7 cellular contexts compared by ENCODE assay signal in genomic region chr12:56332512-56333196, GRCh38. TPM values are rescaled to one million over a fixed set of nuclear protein-coding genes. Genes with fewer than 3 reads are reported as not detected.
DNase-seq lines count a peak whose midpoint lies in the region; ATAC-seq and TF ChIP-seq lines count a peak whose summit lies in the region.

No MANE protein-coding gene starts in this region.

- peaks cover 22% of the 10 kb centered on the region for H3K4me1 Mint-ChIP-seq in HFFc6 (ENCODE audit: low read depth)
- peaks cover 17% of the 10 kb centered on the region for H3K4me1 Mint-ChIP-seq in activated T-helper 17 cell treated with anti-CD3 and anti-CD28 coated beads, Interleukin-2, amount 50 U/mL, for 72 hours
- H3K4me1 Mint-ChIP-seq in stimulated activated naive CD8-positive, alpha-beta T cell treated with anti-CD3 and anti-CD28 coated beads, Interleukin-15, amount 100 ng/mL, for 72 hours, result peaks cover 47% of the 10 kb centered on the region

- no peaks in the 10 kb centered on the region for H3K9me3 Mint-ChIP-seq in HFFc6
- no peaks in the 10 kb centered on the region for H3K9me3 Mint-ChIP-seq in activated T-helper 17 cell treated with anti-CD3 and anti-CD28 coated beads, Interleukin-2, amount 50 U/mL, for 72 hours
- H3K9me3 Mint-ChIP-seq in stimulated activated naive CD8-positive, alpha-beta T cell treated with anti-CD3 and anti-CD28 coated beads, Interleukin-15, amount 100 ng/mL, for 72 hours, result no peaks in the 10 kb centered on the region

- peaks cover 9% of the 10 kb centered on the region for H3K27me3 Mint-ChIP-seq in HFFc6 (ENCODE audit: insufficient read depth)
- H3K27me3 Mint-ChIP-seq in activated T-helper 17 cell treated with anti-CD3 and anti-CD28 coated beads, Interleukin-2, amount 50 U/mL, for 72 hours, result no peaks in the 10 kb centered on the region
- H3K27me3 Mint-ChIP-seq in stimulated activated naive CD8-positive, alpha-beta T cell treated with anti-CD3 and anti-CD28 coated beads, Interleukin-15, amount 100 ng/mL, for 72 hours, result no peaks in the 10 kb centered on the region

- H3K27ac Mint-ChIP-seq in HFFc6, result peak overlapping the region; percentile 99
- peak overlapping the region; percentile 99 for H3K27ac Mint-ChIP-seq in activated T-helper 17 cell treated with anti-CD3 and anti-CD28 coated beads, Interleukin-2, amount 50 U/mL, for 72 hours
- H3K27ac Mint-ChIP-seq in stimulated activated naive CD8-positive, alpha-beta T cell treated with anti-CD3 and anti-CD28 coated beads, Interleukin-15, amount 100 ng/mL, for 72 hours, result peak overlapping the region; percentile 99

- TF ChIP-seq CTCF in HFFc6 (IDR thresholded peaks at IDR 0.05), result no peak

- no peaks in the 10 kb centered on the region for H3K9me3 ChIP-seq in iPS-18c (ENCODE audit: control insufficient read depth, insufficient read depth, low read length)

- H3K4me3 ChIP-seq in iPS-18c (ENCODE audit: insufficient read depth, low read depth, low read length), result peak overlapping the region; percentile 68

- peak overlapping the region; percentile 96 for H3K4me3 Mint-ChIP-seq in HFFc6
- H3K4me3 Mint-ChIP-seq in activated T-helper 17 cell treated with anti-CD3 and anti-CD28 coated beads, Interleukin-2, amount 50 U/mL, for 72 hours, result peak overlapping the region; percentile 94
- peak overlapping the region; percentile 94 for H3K4me3 Mint-ChIP-seq in stimulated activated naive CD8-positive, alpha-beta T cell treated with anti-CD3 and anti-CD28 coated beads, Interleukin-15, amount 100 ng/mL, for 72 hours

- H3K36me3 Mint-ChIP-seq in HFFc6 (ENCODE audit: low read depth), result no peaks in the 10 kb centered on the region
- peaks cover 16% of the 10 kb centered on the region for H3K36me3 Mint-ChIP-seq in activated T-helper 17 cell treated with anti-CD3 and anti-CD28 coated beads, Interleukin-2, amount 50 U/mL, for 72 hours (ENCODE audit: low read depth)

- no peak for ATAC-seq in activated T-helper 17 cell treated with anti-CD3 and anti-CD28 coated beads, Interleukin-2, amount 50 U/mL, for 72 hours (replicated peaks)
- ATAC-seq in stimulated activated naive CD8-positive, alpha-beta T cell treated with anti-CD3 and anti-CD28 coated beads, Interleukin-15, amount 100 ng/mL, for 72 hours, result no peak

- DNase-seq in HFFc6, result no peak
- no peak for DNase-seq in stimulated activated naive CD8-positive, alpha-beta T cell treated with anti-CD3 and anti-CD28 coated beads, Interleukin-15, amount 100 ng/mL, for 72 hours
- no peak for DNase-seq in DMS53 (lab: John Stamatoyannopoulos, UW)
- no peak for DNase-seq in GM19238 (ENCODE audit: insufficient read length, low spot score)
- DNase-seq in T1000 (lab: John Stamatoyannopoulos, UW), result no peak

RNA-seq across cellular contexts. Expression of gene PAN2, which starts 1.1 kb away (rescaled TPM):
- total RNA-seq in HFFc6 (2021; fragmentation: NEBNext Ultra II Directional; extraction: Animal tissue kit (Norgen Biotek cat#: 25700)), result 10 to 100 TPM in 5 of 6 experiments, 1 to 10 TPM in 1; 9.0 to 16.7 (median 14.6) TPM
- total RNA-seq in activated T-helper 17 cell treated with anti-CD3 and anti-CD28 coated beads, Interleukin-2, amount 50 U/mL, for 72 hours, result 10 to 100 TPM; 24.4 to 74.5 TPM

RNA-seq across cellular contexts. Expression of gene IL23A, which starts 6.0 kb away (rescaled TPM):
- under 1 TPM in 1 of 6 experiments, not detected in 5; 0.38 TPM for total RNA-seq in HFFc6 (2021; fragmentation: NEBNext Ultra II Directional; extraction: Animal tissue kit (Norgen Biotek cat#: 25700))
- total RNA-seq in activated T-helper 17 cell treated with anti-CD3 and anti-CD28 coated beads, Interleukin-2, amount 50 U/mL, for 72 hours, result 10 to 100 TPM in 1 of 2 donors, 1 to 10 TPM in 1; 9.8 to 67.1 TPM

RNA-seq across cellular contexts. Expression of gene CNPY2, which starts 16.9 kb away (rescaled TPM):
- 100 to 1,000 TPM; 177 to 275 (median 188) TPM for total RNA-seq in HFFc6 (2021; fragmentation: NEBNext Ultra II Directional; extraction: Animal tissue kit (Norgen Biotek cat#: 25700))
- total RNA-seq in activated T-helper 17 cell treated with anti-CD3 and anti-CD28 coated beads, Interleukin-2, amount 50 U/mL, for 72 hours, result 100 to 1,000 TPM in 1 of 2 donors, 10 to 100 TPM in 1; 86.5 to 165 TPM

RNA-seq across cellular contexts. Expression of gene STAT2, which starts 27.3 kb away (rescaled TPM):
- 100 to 1,000 TPM in 2 of 6 experiments, 10 to 100 TPM in 4; 78.6 to 105 (median 95.2) TPM for total RNA-seq in HFFc6 (2021; fragmentation: NEBNext Ultra II Directional; extraction: Animal tissue kit (Norgen Biotek cat#: 25700))
- 100 to 1,000 TPM in 1 of 2 donors, 10 to 100 TPM in 1; 85.0 to 144 TPM for total RNA-seq in activated T-helper 17 cell treated with anti-CD3 and anti-CD28 coated beads, Interleukin-2, amount 50 U/mL, for 72 hours

RNA-seq across cellular contexts. Expression of gene APOF, which starts 30.0 kb away (rescaled TPM):
- not detected for total RNA-seq in HFFc6 (2021; fragmentation: NEBNext Ultra II Directional; extraction: Animal tissue kit (Norgen Biotek cat#: 25700))
- not detected for total RNA-seq in activated T-helper 17 cell treated with anti-CD3 and anti-CD28 coated beads, Interleukin-2, amount 50 U/mL, for 72 hours

Comparison
In these comparisons a context has a peak if more than half of its experiments do, and no peak if none do; other contexts are left out.
1. RNA of gene IL23A, which starts 6.0 kb away (total RNA-seq): 9.8 to 67.1 TPM in activated T-helper 17 cell treated with anti-CD3 and anti-CD28 coated beads, Interleukin-2, amount 50 U/mL, for 72 hours; 0.38 TPM in HFFc6; every median in the first group is over 4 times any median in the second.
2. Peak in every context shown above with its lines, with median percentiles within 50 percentile points of each other: H3K27ac Mint-ChIP-seq and H3K4me3 Mint-ChIP-seq.